ENCODE assay signal across 21 cellular contexts in the genomic region with DNA sequence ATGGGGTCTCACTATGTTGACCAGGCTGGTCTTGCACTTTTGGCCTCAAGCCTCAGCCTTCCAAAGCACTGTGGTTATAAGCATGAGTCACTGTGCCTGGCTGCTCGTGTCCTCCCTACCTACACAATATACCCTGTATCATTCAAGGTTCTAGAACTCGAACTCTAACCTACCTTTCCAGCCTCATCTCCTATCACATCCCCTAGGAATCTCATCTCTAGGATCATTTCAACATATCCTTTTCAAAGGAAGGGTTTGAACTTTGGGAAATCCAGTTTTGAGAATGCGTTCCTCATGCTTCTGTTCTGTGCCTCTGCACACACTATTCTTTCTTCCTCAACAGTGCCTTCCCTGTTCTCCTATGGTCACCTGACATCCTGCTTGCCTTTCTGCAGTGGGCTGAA.
DNase-seq lines count a peak whose midpoint lies in the region; ATAC-seq and TF ChIP-seq lines count a peak whose summit lies in the region.
"Had no signal": no experiment of that assay in that cellular context is flagged by ENCODE, and none has a peak within 500 bp of the region (broad histone marks: within the 10 kb centered on the region; RNA-seq: fewer than 3 reads in every experiment).

No MANE protein-coding gene starts in this region.

- no peak overlapping the region for H3K9ac ChIP-seq in PC-3 (ENCODE audit: low read length)
- H3K9ac ChIP-seq: BLaER1 had no signal

- 75 to 87% methylated on average over 3 of the region's 3 CpGs for WGBS in body of pancreas, 2 donors

- H3K9me3 Mint-ChIP-seq in activated T-helper 17 cell treated with anti-CD3 and anti-CD28 coated beads, Interleukin-2, amount 50 U/mL, for 72 hours: peaks cover 4% of the 10 kb centered on the region
- H3K9me3 Mint-ChIP-seq: activated T-helper 1 cell treated with anti-CD3 and anti-CD28 coated beads, Interleukin-12 subunit alpha, Interleukin-12 subunit beta, Interleukin-2, Interleukin-4 antibody, amounts not matched to agents 30 ng/mL and 10 ng/mL and 1 ng/mL, durations not matched to agents 14 hours and 24 hours and 36 hours; neural crest cell had no signal

- peak overlapping the region; percentile 36 for H3K4me2 ChIP-seq in PC-3 (ENCODE audit: low read length)
- H3K4me2 ChIP-seq: BLaER1 had no signal

- H3K4me1 Mint-ChIP-seq in activated T-helper 17 cell treated with anti-CD3 and anti-CD28 coated beads, Interleukin-2, amount 50 U/mL, for 72 hours: peaks cover 5% of the 10 kb centered on the region

- H3K9me3 ChIP-seq in PC-3 (ENCODE audit: low read length) (no peaks in the 10 kb centered on the region), body of pancreas (no peaks in the 10 kb centered on the region)
- H3K9me3 ChIP-seq: BLaER1, right lobe of liver had no signal

- H3K27ac ChIP-seq in PC-3 (ENCODE audit: low read length) (0 out of 2 replicates have a peak overlapping the region, but pooled peaks have one; percentile 1), body of pancreas (no peak overlapping the region)
- H3K27ac ChIP-seq: BLaER1, right lobe of liver had no signal

- no peak overlapping the region for H3K4me3 Mint-ChIP-seq in activated T-helper 17 cell treated with anti-CD3 and anti-CD28 coated beads, Interleukin-2, amount 50 U/mL, for 72 hours
- H3K4me3 Mint-ChIP-seq: activated T-helper 1 cell treated with anti-CD3 and anti-CD28 coated beads, Interleukin-12 subunit alpha, Interleukin-12 subunit beta, Interleukin-2, Interleukin-4 antibody, amounts not matched to agents 30 ng/mL and 10 ng/mL and 1 ng/mL, durations not matched to agents 14 hours and 24 hours and 36 hours; neural crest cell; stimulated activated naive B cell treated with anti-CD40 and anti-IgM and Interleukin-4, amounts not matched to agents 10 μg/mL and 1 μg/mL and 100 μg/mL, for 72 hours had no signal

- H3K27me3 Mint-ChIP-seq in activated T-helper 17 cell treated with anti-CD3 and anti-CD28 coated beads, Interleukin-2, amount 50 U/mL, for 72 hours: no peaks in the 10 kb centered on the region
- H3K27me3 Mint-ChIP-seq: stimulated activated naive B cell treated with anti-CD40 and anti-IgM and Interleukin-4, amounts not matched to agents 10 μg/mL and 1 μg/mL and 100 μg/mL, for 72 hours had no signal

- H3F3A ChIP-seq in PC-3 (ENCODE audit: low read length, unreplicated experiment): no peaks in the 10 kb centered on the region

- H3K4me3 ChIP-seq in PC-3 (ENCODE audit: low read length) (no peak overlapping the region), choroid plexus epithelial cell (ENCODE audit: low read depth, low read length) (no peak overlapping the region), body of pancreas (no peak overlapping the region)
- H3K4me3 ChIP-seq: BLaER1, GM12878, right lobe of liver had no signal

- DNase-seq in ELR (ENCODE audit: low read depth) (peak; percentile 62), PC-3 (peak; percentile 63), choroid plexus epithelial cell (ENCODE audit: low read depth) (peak; percentile 55), lung microvascular endothelial cell (ENCODE audit: low read depth in 2 of 2) (peak; percentile 22 to 35), MV-4-11 (lab: John Stamatoyannopoulos, UW) (no peak), body of pancreas (no peak), cerebellum (ENCODE audit: low spot score) (no peak)
- DNase-seq: activated CD4-positive, alpha-beta T cell treated with anti-CD3 and anti-CD28 coated beads, Interleukin-2, amount 50 U/mL, for 1 hour; amygdala; DMS79; effector CD8-positive, alpha-beta T cell; left cardiac atrium; NCI-H524; right lobe of liver; stimulated activated CD4-positive, alpha-beta T cell treated with anti-CD3 and anti-CD28 coated beads, Interleukin-4, amount 100 ng/mL, for 24 hours; stimulated activated naive B cell treated with anti-CD40 and anti-IgM and Interleukin-4, amounts not matched to agents 10 μg/mL and 1 μg/mL and 100 μg/mL, for 72 hours had no signal

- H3K4me1 ChIP-seq in PC-3 (ENCODE audit: insufficient read depth, low read length): peaks cover 18% of the 10 kb centered on the region
- peaks cover 11% of the 10 kb centered on the region for H3K4me1 ChIP-seq in body of pancreas
- H3K4me1 ChIP-seq: BLaER1, right lobe of liver had no signal

- no peaks in the 10 kb centered on the region for H3K9me2 ChIP-seq in PC-3 (replicated peaks; ENCODE audit: low read length)

- CTCF ChIA-PET in PC-3 (lab: Charles Lee): no interaction called here

- H2AFZ ChIP-seq in PC-3 (ENCODE audit: low read length): no peak overlapping the region

- BruUV-seq in PC-3 (replicated peaks; lab: Mats Ljungman, UMichigan): no TSS peak

- no peak for TF ChIP-seq POLR2A in body of pancreas (IDR thresholded peaks at IDR 0.05)

- H4K20me1 ChIP-seq in PC-3 (ENCODE audit: low read length): no peaks in the 10 kb centered on the region

- TF ChIP-seq CTCF in PC-3 (conservative IDR thresholded peaks at IDR 0.05; ENCODE audit: low read depth, low read length) (no peak), choroid plexus epithelial cell (conservative IDR thresholded peaks at IDR 0.05; ENCODE audit: low read depth, low read length) (no peak), body of pancreas (IDR thresholded peaks at IDR 0.05) (no peak)

- H3K27ac Mint-ChIP-seq in activated T-helper 17 cell treated with anti-CD3 and anti-CD28 coated beads, Interleukin-2, amount 50 U/mL, for 72 hours: no peak overlapping the region
- H3K27ac Mint-ChIP-seq: activated T-helper 1 cell treated with anti-CD3 and anti-CD28 coated beads, Interleukin-12 subunit alpha, Interleukin-12 subunit beta, Interleukin-2, Interleukin-4 antibody, amounts not matched to agents 30 ng/mL and 10 ng/mL and 1 ng/mL, durations not matched to agents 14 hours and 24 hours and 36 hours had no signal

- peak; percentile 80 for ATAC-seq in PC-3
- ATAC-seq in activated T-helper 17 cell treated with anti-CD3 and anti-CD28 coated beads, Interleukin-2, amount 50 U/mL, for 72 hours (replicated peaks): no peak
- ATAC-seq in body of pancreas: no peak
- ATAC-seq: GM12878; stimulated activated naive B cell treated with anti-CD40 and anti-IgM and Interleukin-4, amounts not matched to agents 10 μg/mL and 1 μg/mL and 100 μg/mL, for 72 hours had no signal

- H3K36me3 ChIP-seq in PC-3 (ENCODE audit: low read depth, low read length) (no peaks in the 10 kb centered on the region), body of pancreas (replicated peaks in 1 of 2; ENCODE audit: insufficient read depth in 1 of 2, low read depth in 2 of 2) (no peaks in the 10 kb centered on the region)

- peaks cover 13% of the 10 kb centered on the region for H3K36me3 Mint-ChIP-seq in activated T-helper 17 cell treated with anti-CD3 and anti-CD28 coated beads, Interleukin-2, amount 50 U/mL, for 72 hours (ENCODE audit: low read depth)

- peaks cover 22% of the 10 kb centered on the region for H3K79me2 ChIP-seq in PC-3 (ENCODE audit: low read length)

- intact Hi-C loops in PC-3 (cut with micrococcal nuclease): no loop called here
- intact Hi-C loops in body of pancreas (cut with DNase I): no loop called here

- POLR2A ChIA-PET in PC-3 (lab: Charles Lee; ENCODE audit: unreplicated experiment): no interaction called here

- H3K27me3 ChIP-seq in PC-3 (ENCODE audit: low read length): no peaks in the 10 kb centered on the region
- H3K27me3 ChIP-seq in body of pancreas: no peaks in the 10 kb centered on the region
- H3K27me3 ChIP-seq: BLaER1, right lobe of liver had no signal

Comparison
In these comparisons a context has a peak if more than half of its experiments do, and no peak if none do; other contexts are left out.
1. DNase-seq: peak in ELR (single experiment), PC-3 (single experiment), choroid plexus epithelial cell (single experiment) and lung microvascular endothelial cell (2 of 2); none in MV-4-11 (single experiment), body of pancreas (0 of 4) and cerebellum (single experiment).